Comparison of ENCODE assay signal across 26 cellular contexts in genomic region chr17:59296190-59296589, GRCh38. TPM values are rescaled to one million over a fixed set of nuclear protein-coding genes. Genes with fewer than 3 reads are reported as not detected.
DNase-seq lines count a peak whose midpoint lies in the region; ATAC-seq, FAIRE-seq and TF ChIP-seq lines count a peak whose summit lies in the region.
"Had no signal": no experiment of that assay in that cellular context is flagged by ENCODE, and none has a peak within 500 bp of the region (broad histone marks: within the 10 kb centered on the region; RNA-seq: fewer than 3 reads in every experiment).

No MANE protein-coding gene starts in this region.

- H3K4me1 ChIP-seq in HepG2 (ENCODE audit: insufficient read depth, low read length) = peaks cover 51% of the 10 kb centered on the region
- H3K4me1 ChIP-seq: esophagus muscularis mucosa, tibial artery had no signal

- H3K4me3 ChIP-seq in bronchial epithelial cell (ENCODE audit: low read depth, low read length) (no peak overlapping the region), HepG2 (replicated peaks in 1 of 3; ENCODE audit: insufficient read depth in 1 of 3, low read depth in 2 of 3, low read length in 3 of 3) (no peak overlapping the region), retinal pigment epithelial cell (ENCODE audit: low read length) (no peak overlapping the region)
- H3K4me3 ChIP-seq: esophagus muscularis mucosa, HAP-1, tibial artery had no signal

- POLR2A ChIA-PET in HepG2 (lab: Yijun Ruan, JAX) = no interaction called here

- CTCF ChIA-PET in HepG2 (lab: Yijun Ruan, JAX; ENCODE audit: low intra/inter-chr PET ratio, low total read pairs) = no interaction called here

- no peak for TF ChIP-seq CTCF in bronchial epithelial cell (IDR thresholded peaks at IDR 0.05; ENCODE audit: insufficient read depth, low read length, severe bottlenecking)
- no peak for TF ChIP-seq CTCF in HepG2 (CRISPR knock-in tag; IDR thresholded peaks at IDR 0.05)
- no peak for TF ChIP-seq CTCF in retinal pigment epithelial cell (conservative IDR thresholded peaks at IDR 0.05; ENCODE audit: low read depth, low read length)

- H2AFZ ChIP-seq in HepG2 (ENCODE audit: low read length) = no peak overlapping the region

- in situ Hi-C loops in HepG2 (cut with HindIII; ENCODE audit: extremely low pct_ligation_motif_present, low pct_unique_long_range_greater_than_20kb) = no loop called here

- TF ChIP-seq POLR2A in HepG2 (IDR thresholded peaks at IDR 0.05; ENCODE audit: insufficient read depth in 1 of 2, low read depth in 2 of 2, low read length in 2 of 2) = no peak

- no peak for FAIRE-seq in bronchial epithelial cell (lab: Jason Lieb, UNC)
- no peak for FAIRE-seq in HepG2 (lab: Jason Lieb, UNC)
- FAIRE-seq: frontal cortex, GM19239, keratinocyte had no signal

- H3K36me3 ChIP-seq in bronchial epithelial cell (ENCODE audit: control insufficient read depth, insufficient read depth, low read length) (no peaks in the 10 kb centered on the region), HepG2 (replicated peaks in 1 of 2; ENCODE audit: control insufficient read depth in 1 of 2, insufficient read depth in 2 of 2, low read length in 2 of 2) (no peaks in the 10 kb centered on the region)
- H3K36me3 ChIP-seq: esophagus muscularis mucosa, HAP-1, tibial artery had no signal

- no peaks in the 10 kb centered on the region for H3K79me2 ChIP-seq in HepG2 (ENCODE audit: insufficient read depth, low read length)

- no peaks in the 10 kb centered on the region for H4K20me1 ChIP-seq in HepG2 (ENCODE audit: insufficient read depth, low read length)

- no peaks in the 10 kb centered on the region for H3K27me3 ChIP-seq in bronchial epithelial cell (ENCODE audit: control insufficient read depth, insufficient read depth, low read length)
- no peaks in the 10 kb centered on the region for H3K27me3 ChIP-seq in HepG2 (ENCODE audit: control insufficient read depth in 1 of 2, insufficient read depth in 2 of 2, low read length in 2 of 2)
- H3K27me3 ChIP-seq: esophagus muscularis mucosa, tibial artery had no signal

- DNase-seq in HT-29 (ENCODE audit: low spot score) (peak; percentile 52), bronchial epithelial cell (ENCODE audit: low read depth) (peak; percentile 43), HepG2 (ENCODE audit: low spot score) (no peak), retinal pigment epithelial cell (ENCODE audit: low read depth) (peak; percentile 34), NOMO-1 treated with dmso at 0.1 percent for 144 hours (lab: John Stamatoyannopoulos, UW; ENCODE audit: unreplicated experiment) (no peak)
- DNase-seq: activated CD4-positive, alpha-beta T cell treated with anti-CD3 and anti-CD28 coated beads for 36 hours; activated CD8-positive, alpha-beta memory T cell treated with anti-CD3 and anti-CD28 coated beads for 24 hours; activated gamma-delta T cell; activated T-cell treated with anti-CD3 and anti-CD28 coated beads, Interleukin-2, amount 50 U/mL, for 1 hour; CD8-positive, alpha-beta T cell; DMS153; effector CD8-positive, alpha-beta T cell; naive thymus-derived CD8-positive, alpha-beta T cell; NCI-H1105 treated with DMSO at 0.1 percent for 48 hours; NCI-H2081; NCI-H510A treated with DMSO at 0.1 percent for 48 hours; tibial artery had no signal

- H3K9me3 ChIP-seq in HepG2 (ENCODE audit: low read length) = no peaks in the 10 kb centered on the region
- H3K9me3 ChIP-seq: esophagus muscularis mucosa, HAP-1, tibial artery had no signal

- peak overlapping the region; percentile 78 for H3K27ac ChIP-seq in HepG2 (ENCODE audit: extremely low read length, insufficient read depth, low read length)
- H3K27ac ChIP-seq: esophagus muscularis mucosa, tibial artery had no signal

- no peak overlapping the region for H3K9ac ChIP-seq in HepG2 (ENCODE audit: insufficient read depth, low read depth, low read length)

- BruUV-seq in HepG2 (replicated peaks; lab: Mats Ljungman, UMichigan) = no TSS peak

- TF ChIP-seq EP300 in HepG2 (IDR thresholded peaks at IDR 0.05; ENCODE audit: low read depth in 2 of 2, low read length in 2 of 2) = no peak
- TF ChIP-seq EP300 in HepG2 (CRISPR knock-in tag; IDR thresholded peaks at IDR 0.05; ENCODE audit: borderline replicate concordance) = no peak

- no peak for TF ChIP-seq RAD21 in HepG2 (CRISPR knock-in tag; IDR thresholded peaks at IDR 0.05)

- 21% methylated on average over 2 of the region's 2 CpGs for WGBS in HepG2 (ENCODE audit: low lambda C conversion rate)

- ATAC-seq in HepG2 (peak; percentile 36; the same call in 1 of the 3 replicates), GM21723 (IDR thresholded peaks at IDR 0.05; ENCODE audit: unreplicated experiment) (no peak), HG02852 (IDR thresholded peaks at IDR 0.05; ENCODE audit: unreplicated experiment) (no peak), HG02763 (IDR thresholded peaks at IDR 0.05; ENCODE audit: unreplicated experiment) (no peak)
- ATAC-seq: activated CD4-positive, alpha-beta T cell treated with anti-CD3 and anti-CD28 coated beads for 36 hours; CD8-positive, alpha-beta T cell; naive thymus-derived CD8-positive, alpha-beta T cell; sciatic nerve had no signal

- intact Hi-C loops in HepG2 (cut with micrococcal nuclease; ENCODE audit: unreplicated experiment) = loop anchor here (5.0 kb wide), 1 partner anchor 1464 kb away; no protein-coding TSS in a partner anchor

- H3K4me2 ChIP-seq in HepG2 (ENCODE audit: low read depth, low read length) = peak overlapping the region; percentile 76

TF ChIP-seq in HepG2, 621 proteins besides CTCF, POLR2A, EP300 and RAD21 (continues in another document):
- TF ChIP-seq ZNF143 (CRISPR knock-in tag; IDR thresholded peaks at IDR 0.05) (no peak), ZNF441 (CRISPR knock-in tag; IDR thresholded peaks at IDR 0.05; ENCODE audit: borderline replicate concordance) (0 out of 2 replicates have a peak, but pooled peaks have one; percentile 27), MIXL1 (CRISPR knock-in tag; IDR thresholded peaks at IDR 0.05) (no peak), FOXO4 (CRISPR knock-in tag; conservative IDR thresholded peaks at IDR 0.05) (no peak)

RNA-seq across cellular contexts. Expression of gene YPEL2, which starts 35.3 kb away (rescaled TPM):
- total RNA-seq in HT-29 (2014; rRNA removed; shearing (Covaris generic)) = 10.9 and 13.4 TPM in 2 replicates
- 2.1 and 2.6 TPM in 2 replicates for total RNA-seq in bronchial epithelial cell
- 7.5 and 8.5 TPM in 2 replicates for total RNA-seq in HepG2 (2016; rRNA removed; fragmentation: Illumina TruSeq; extraction: Trizol)
- 18.9 and 21.5 TPM in 2 replicates for total RNA-seq in HepG2 (2016; cell fraction: cytosol; rRNA removed; fragmentation: Illumina TruSeq; extraction: Trizol; ENCODE audit: low read depth)
- total RNA-seq in HepG2 (2016; cell fraction: insoluble cytoplasmic fraction; rRNA removed; fragmentation: Illumina TruSeq; extraction: Trizol) = 6.7 and 7.0 TPM in 2 replicates
- 5.7 and 6.1 TPM in 2 replicates for total RNA-seq in HepG2 (2016; cell fraction: membrane; rRNA removed; fragmentation: Illumina TruSeq; extraction: Trizol)
- 9.8 and 11.4 TPM in 2 replicates for total RNA-seq in HepG2 (2016; cell fraction: nucleus; rRNA removed; fragmentation: Illumina TruSeq; extraction: Trizol)
- polyA plus RNA-seq in HepG2 (2011; rRNA removed) = 18.2 and 21.1 TPM in 2 replicates
- 8.0 and 10.6 TPM in 2 replicates for polyA plus RNA-seq in HepG2 (2011; cell fraction: cytosol; rRNA removed)
- 16.3 and 20.7 TPM in 2 replicates for polyA plus RNA-seq in HepG2 (2011; cell fraction: nucleus; rRNA removed)
- 11.0 TPM in 2 replicates for polyA plus RNA-seq in HepG2 (2012)
- 0.68 and 0.79 TPM in 2 replicates for polyA plus RNA-seq in HepG2 (2016; cell fraction: cytosol; fragmentation: Illumina TruSeq; extraction: Trizol; ENCODE audit: low read depth)
- polyA plus RNA-seq in HepG2 (2016; cell fraction: insoluble cytoplasmic fraction; fragmentation: Illumina TruSeq; extraction: Trizol; ENCODE audit: low read depth) = 5.2 and 5.6 TPM in 2 replicates
- polyA plus RNA-seq in HepG2 (2016; cell fraction: membrane; fragmentation: Illumina TruSeq; extraction: Trizol; ENCODE audit: low read depth) = 2.3 and 2.4 TPM in 2 replicates
- polyA plus RNA-seq in HepG2 (2016; cell fraction: nucleus; fragmentation: Illumina TruSeq; extraction: Trizol; ENCODE audit: insufficient read depth, low read depth) = 12.0 and 12.1 TPM in 2 replicates
- polyA minus RNA-seq in HepG2 (2011; rRNA and poly(A)+ RNA removed; ENCODE audit: low replicate concordance) = 10.4 and 56.0 TPM in 2 replicates
- polyA minus RNA-seq in HepG2 (2011; cell fraction: cytosol; rRNA and poly(A)+ RNA removed) = 12.7 and 15.6 TPM in 2 replicates
- 18.7 and 25.6 TPM in 2 replicates for polyA minus RNA-seq in HepG2 (2011; cell fraction: nucleus; rRNA and poly(A)+ RNA removed)

Comparison
In these comparisons a context has a peak if more than half of its experiments do, and no peak if none do; other contexts are left out.
1. DNase-seq: peak in HT-29 (single experiment), bronchial epithelial cell (single experiment) and retinal pigment epithelial cell (single experiment); none in HepG2 (single experiment) and NOMO-1 treated with dmso at 0.1 percent for 144 hours (single experiment).